ENCODE assay signal across 23 cellular contexts in genomic region chr6:132314432-132314831, GRCh38.
DNase-seq lines count a peak whose midpoint lies in the region; ATAC-seq and TF ChIP-seq lines count a peak whose summit lies in the region.
"Had no signal": no experiment of that assay in that cellular context is flagged by ENCODE, and none has a peak within 500 bp of the region (broad histone marks: within the 10 kb centered on the region; RNA-seq: fewer than 3 reads in every experiment).

No MANE protein-coding gene starts in this region.

- H3K79me2 ChIP-seq in DOHH2 (ENCODE audit: control insufficient read depth, low read length), result no peaks in the 10 kb centered on the region

- H3K4me1 ChIP-seq in DOHH2 (ENCODE audit: control insufficient read depth, low read length), result peaks cover 28% of the 10 kb centered on the region
- H3K4me1 ChIP-seq: Caco-2, left ventricle myocardium inferior, SJSA1 had no signal

- peaks cover 15% of the 10 kb centered on the region; the same call in 1 of the 2 replicates for H3K9me3 ChIP-seq in DOHH2 (ENCODE audit: control insufficient read depth, insufficient read depth, low read length)
- H3K9me3 ChIP-seq: Caco-2, SJSA1 had no signal

- H4K20me1 ChIP-seq in DOHH2 (ENCODE audit: control insufficient read depth, insufficient read depth, low read depth, low read length), result no peaks in the 10 kb centered on the region

- no peaks in the 10 kb centered on the region for H3K9me2 ChIP-seq in DOHH2 (replicated peaks; ENCODE audit: control insufficient read depth, low read length)

- H3K36me3 ChIP-seq in DOHH2 (ENCODE audit: control insufficient read depth, low read length), result no peaks in the 10 kb centered on the region
- H3K36me3 ChIP-seq: left ventricle myocardium inferior, SJSA1 had no signal

- TF ChIP-seq CTCF in DOHH2 (IDR thresholded peaks at IDR 0.05; ENCODE audit: low read depth, low read length, poor library complexity, severe bottlenecking), result no peak

- H3K27me3 ChIP-seq in DOHH2 (ENCODE audit: control insufficient read depth, low read length), result no peaks in the 10 kb centered on the region
- H3K27me3 ChIP-seq: SJSA1 had no signal

- no peak for DNase-seq in DMS53 (lab: John Stamatoyannopoulos, UW)
- DNase-seq in C1 segment of cervical spinal cord (lab: John Stamatoyannopoulos, UW), result no peak
- no peak for DNase-seq in NCI-H2227 treated with DMSO at 0.1 percent for 48 hours (lab: John Stamatoyannopoulos, UW)
- no peak for DNase-seq in NCI-H510A treated with DMSO at 0.1 percent for 48 hours (lab: John Stamatoyannopoulos, UW)
- DNase-seq: activated B cell treated with CpG ODN at 0.5 μM for 24 hours; activated CD8-positive, alpha-beta memory T cell treated with anti-CD3 and anti-CD28 coated beads for 24 hours; Caco-2; H9; immature natural killer cell; IMR-90; left ventricle myocardium inferior; NCI-H1436 treated with DMSO at 0.1 percent for 48 hours; NCI-H2171; NCI-H748 treated with DMSO at 0.1 percent for 48 hours; PC-3; T-helper 17 cell had no signal

- H3K4me2 ChIP-seq in DOHH2 (ENCODE audit: low read length), result peak overlapping the region; percentile 27
- H3K4me2 ChIP-seq: smooth muscle cell had no signal

- H3K4me3 ChIP-seq in DOHH2 (ENCODE audit: low read length), result peak overlapping the region; percentile 38
- H3K4me3 ChIP-seq: coronary artery, left ventricle myocardium inferior, SJSA1, smooth muscle cell had no signal

- H3F3A ChIP-seq in DOHH2 (ENCODE audit: control insufficient read depth, insufficient read depth), result no peaks in the 10 kb centered on the region

- H3K27ac ChIP-seq in DOHH2 (ENCODE audit: low read depth, low read length), result no peak overlapping the region
- H3K27ac ChIP-seq: coronary artery, left ventricle myocardium inferior, SJSA1 had no signal

- ATAC-seq in GM19397 (IDR thresholded peaks at IDR 0.05; ENCODE audit: unreplicated experiment) (peak; percentile 94), HG02938 (IDR thresholded peaks at IDR 0.05; ENCODE audit: unreplicated experiment) (peak; percentile 99), HG03571 (IDR thresholded peaks at IDR 0.05; ENCODE audit: unreplicated experiment) (peak; percentile 96)
- ATAC-seq: PC-3, T-helper 17 cell had no signal
